In genomic region chr16:81715358-81716196, GRCh38 we compare ENCODE assay signal across 8 cellular contexts.
A peak's percentile ranks its signal among the peaks of the same experiment; 100 is the strongest.
DNase-seq lines count a peak whose midpoint lies in the region; ATAC-seq and TF ChIP-seq lines count a peak whose summit lies in the region.

No MANE protein-coding gene starts in this region.

- WGBS in endodermal cell (ENCODE audit: insufficient coverage in 1 of 2, insufficient read length in 1 of 2), 2 experiments = 85 to 100% methylated on average over 3 to 10 of the region's 11 CpGs

- no peaks in the 10 kb centered on the region for H3K4me1 ChIP-seq in endodermal cell (ENCODE audit: control insufficient read depth, insufficient read depth, low read length)

- TF ChIP-seq CTCF in nephron (IDR thresholded peaks at IDR 0.05; ENCODE audit: unreplicated experiment in 3 of 3) (no peak), endodermal cell (conservative IDR thresholded peaks at IDR 0.05) (no peak)

- H3K9me3 ChIP-seq in endodermal cell (ENCODE audit: control insufficient read depth, low read length) = no peaks in the 10 kb centered on the region

- H3K36me3 ChIP-seq in endodermal cell (ENCODE audit: control insufficient read depth, insufficient read depth, low read length) = no peaks in the 10 kb centered on the region

- H3K4me1 Mint-ChIP-seq in nephron (peaks cover 30% of the 10 kb centered on the region), endodermal cell (peaks cover 21% of the 10 kb centered on the region)

- H3K9ac ChIP-seq in endodermal cell (ENCODE audit: extremely low read depth, low read length, poor library complexity, severe bottlenecking) = no peak overlapping the region

- ATAC-seq in GM18909 (IDR thresholded peaks at IDR 0.05; ENCODE audit: poor library complexity, unreplicated experiment) (peak; percentile 70), HG02678 (IDR thresholded peaks at IDR 0.05; ENCODE audit: unreplicated experiment) (peak; percentile 54)

- no peaks in the 10 kb centered on the region for H3K27me3 ChIP-seq in endodermal cell (ENCODE audit: control insufficient read depth, insufficient read depth, low read length, poor library complexity, severe bottlenecking)

- DNase-seq in RPMI8226 = peak; percentile 63
- DNase-seq in NOMO-1 treated with DMSO at 0.1 percent for 48 hours (lab: John Stamatoyannopoulos, UW; ENCODE audit: unreplicated experiment) = no peak
- DNase-seq in endodermal cell = no peak
- DNase-seq in NCI-H2107 (lab: John Stamatoyannopoulos, UW) = no peak
- no peak for DNase-seq in NCI-H187 (lab: John Stamatoyannopoulos, UW)

- H3K9me3 Mint-ChIP-seq in nephron (no peaks in the 10 kb centered on the region), endodermal cell (no peaks in the 10 kb centered on the region)

- H3K27me3 Mint-ChIP-seq in nephron (ENCODE audit: low read depth) (peaks cover 13% of the 10 kb centered on the region), endodermal cell (ENCODE audit: insufficient read depth) (no peaks in the 10 kb centered on the region)

- H3K27ac Mint-ChIP-seq in nephron (peak overlapping the region in 2 of 3 experiments; percentile 54 to 56), endodermal cell (no peak overlapping the region)

- no peak overlapping the region for H3K4me3 ChIP-seq in endodermal cell (ENCODE audit: low read length)

- no peak overlapping the region for H3K27ac ChIP-seq in endodermal cell (ENCODE audit: low read depth, low read length)

- no peak overlapping the region for H3K4me3 Mint-ChIP-seq in nephron
- H3K4me3 Mint-ChIP-seq in endodermal cell = no peak overlapping the region

- H3K36me3 Mint-ChIP-seq in nephron (ENCODE audit: low read depth) (no peaks in the 10 kb centered on the region), endodermal cell (ENCODE audit: low read depth) (no peaks in the 10 kb centered on the region)
